ENCODE assay signal across 22 cellular contexts in the genomic region with DNA sequence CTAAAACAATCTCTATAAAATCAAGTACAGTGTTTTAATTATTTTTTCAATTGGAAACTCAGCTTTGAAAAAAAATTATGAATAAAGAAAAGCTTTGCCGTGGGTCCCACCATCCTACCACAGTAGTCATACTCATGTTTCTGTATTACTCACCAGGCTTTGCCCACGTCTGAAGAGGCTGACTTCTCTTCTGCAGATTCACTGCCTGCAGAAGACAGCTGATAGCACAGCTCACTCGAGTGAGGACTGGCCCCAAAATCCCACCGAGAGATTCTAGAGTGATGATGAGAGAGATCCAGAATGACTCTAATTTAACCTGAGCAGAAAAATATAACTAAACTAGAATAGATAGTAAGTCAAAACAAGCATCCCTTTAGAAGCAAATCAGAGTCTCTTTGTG. TPM values are rescaled to one million over a fixed set of nuclear protein-coding genes. Genes with fewer than 3 reads are reported as not detected.
DNase-seq lines count a peak whose midpoint lies in the region; ATAC-seq and TF ChIP-seq lines count a peak whose summit lies in the region.
"Had no signal": no experiment of that assay in that cellular context is flagged by ENCODE, and none has a peak within 500 bp of the region (broad histone marks: within the 10 kb centered on the region; RNA-seq: fewer than 3 reads in every experiment).

No MANE protein-coding gene starts in this region.

- peak overlapping the region; percentile 26; the same call in 1 of the 2 replicates for H3K9ac ChIP-seq in OCI-LY3 (ENCODE audit: low read length)
- H3K9ac ChIP-seq: BLaER1 treated with 17β-estradiol and CSF1 and Interleukin-3, amounts not matched to agents 10 nM and 100 nM; KMS-11 had no signal

- H3K4me1 ChIP-seq in OCI-LY3 (ENCODE audit: low read length) = peaks cover 18% of the 10 kb centered on the region
- H3K4me1 ChIP-seq: breast epithelium, Caco-2, colonic mucosa, esophagus squamous epithelium, sigmoid colon, suprapubic skin had no signal

- peak overlapping the region; percentile 38 for H3K4me3 ChIP-seq in OCI-LY3 (ENCODE audit: low read length)
- H3K4me3 ChIP-seq: BLaER1 treated with 17β-estradiol and CSF1 and Interleukin-3, amounts not matched to agents 10 nM and 100 nM; breast epithelium; colonic mucosa; esophagus squamous epithelium; sigmoid colon; suprapubic skin had no signal

- TF ChIP-seq CTCF in OCI-LY3 (IDR thresholded peaks at IDR 0.05; ENCODE audit: low read depth, low read length) = no peak
- no peak for TF ChIP-seq CTCF in glutamatergic neuron (IDR thresholded peaks at IDR 0.05; ENCODE audit: partially characterized antibody, unreplicated experiment)

- peak overlapping the region; percentile 68 for H3K4me2 ChIP-seq in OCI-LY3 (ENCODE audit: low read length)
- H3K4me2 ChIP-seq: BLaER1 treated with 17β-estradiol and CSF1 and Interleukin-3, amounts not matched to agents 10 nM and 100 nM; KMS-11 had no signal

- H3K9me3 Mint-ChIP-seq in activated CD8-positive, alpha-beta memory T cell treated with anti-CD3 and anti-CD28 coated beads, Interleukin-2, amount 10 ng/mL, durations not matched to agents 7 days and 5 days (ENCODE audit: low read depth) = peaks cover 2% of the 10 kb centered on the region
- H3K9me3 Mint-ChIP-seq in activated naive CD4-positive, alpha-beta T cell treated with anti-CD3 and anti-CD28 coated beads, Interleukin-2, amount 50 U/mL, for 72 hours = no peaks in the 10 kb centered on the region
- H3K9me3 Mint-ChIP-seq in glutamatergic neuron (ENCODE audit: unreplicated experiment) = no peaks in the 10 kb centered on the region

- no peaks in the 10 kb centered on the region for H4K20me1 ChIP-seq in OCI-LY3 (ENCODE audit: insufficient read depth, low read length)
- H4K20me1 ChIP-seq: BLaER1 treated with 17β-estradiol and CSF1 and Interleukin-3, amounts not matched to agents 10 nM and 100 nM had no signal

- H3K4me1 Mint-ChIP-seq in activated CD8-positive, alpha-beta memory T cell treated with anti-CD3 and anti-CD28 coated beads, Interleukin-2, amount 10 ng/mL, durations not matched to agents 7 days and 5 days = peaks cover 2% of the 10 kb centered on the region
- H3K4me1 Mint-ChIP-seq in glutamatergic neuron (ENCODE audit: low read depth, unreplicated experiment) = peaks cover 3% of the 10 kb centered on the region

- no peak overlapping the region for H3K27ac Mint-ChIP-seq in activated CD8-positive, alpha-beta memory T cell treated with anti-CD3 and anti-CD28 coated beads, Interleukin-2, amount 10 ng/mL, durations not matched to agents 7 days and 5 days
- no peak overlapping the region for H3K27ac Mint-ChIP-seq in activated naive CD4-positive, alpha-beta T cell treated with anti-CD3 and anti-CD28 coated beads, Interleukin-2, amount 50 U/mL, for 72 hours
- H3K27ac Mint-ChIP-seq in glutamatergic neuron (ENCODE audit: unreplicated experiment) = no peak overlapping the region
- H3K27ac Mint-ChIP-seq: progenitor cell of endocrine pancreas had no signal

- CTCF ChIA-PET in activated CD8-positive, alpha-beta memory T cell treated with anti-CD3 and anti-CD28 coated beads, Interleukin-2, amount 10 ng/mL, durations not matched to agents 7 days and 5 days (lab: Charles Lee) = no interaction called here

- H3K4me3 Mint-ChIP-seq in activated CD8-positive, alpha-beta memory T cell treated with anti-CD3 and anti-CD28 coated beads, Interleukin-2, amount 10 ng/mL, durations not matched to agents 7 days and 5 days = no peak overlapping the region
- no peak overlapping the region for H3K4me3 Mint-ChIP-seq in glutamatergic neuron (ENCODE audit: unreplicated experiment)

- no peaks in the 10 kb centered on the region for H3K79me2 ChIP-seq in OCI-LY3 (ENCODE audit: low read length)

- H3K36me3 ChIP-seq in OCI-LY3 (replicated peaks; ENCODE audit: low read depth, low read length) = no peaks in the 10 kb centered on the region
- H3K36me3 ChIP-seq: BLaER1 treated with 17β-estradiol and CSF1 and Interleukin-3, amounts not matched to agents 10 nM and 100 nM; breast epithelium; colonic mucosa; esophagus squamous epithelium; sigmoid colon; suprapubic skin had no signal

- H3K27me3 ChIP-seq in OCI-LY3 (ENCODE audit: low read depth, low read length) = no peaks in the 10 kb centered on the region
- H3K27me3 ChIP-seq: BLaER1 treated with 17β-estradiol and CSF1 and Interleukin-3, amounts not matched to agents 10 nM and 100 nM; breast epithelium; colonic mucosa; sigmoid colon had no signal

- no peak overlapping the region for H2AFZ ChIP-seq in OCI-LY3 (ENCODE audit: low read depth, low read length)

- 0 out of 2 replicates have a peak overlapping the region, but pooled peaks have one; percentile 4 for H3K27ac ChIP-seq in OCI-LY3 (ENCODE audit: low read length)
- H3K27ac ChIP-seq: BLaER1 treated with 17β-estradiol and CSF1 and Interleukin-3, amounts not matched to agents 10 nM and 100 nM; breast epithelium; colonic mucosa; esophagus squamous epithelium; KMS-11; sigmoid colon; suprapubic skin had no signal

- peak; percentile 63 for ATAC-seq in activated CD8-positive, alpha-beta memory T cell treated with anti-CD3 and anti-CD28 coated beads, Interleukin-2, amount 10 ng/mL, durations not matched to agents 7 days and 5 days
- ATAC-seq in activated naive CD4-positive, alpha-beta T cell treated with anti-CD3 and anti-CD28 coated beads, Interleukin-2, amount 50 U/mL, for 72 hours = peak; percentile 93 to 98
- ATAC-seq in HG02938 (IDR thresholded peaks at IDR 0.05; ENCODE audit: unreplicated experiment) = no peak

- no peak for DNase-seq in activated CD8-positive, alpha-beta memory T cell treated with anti-CD3 and anti-CD28 coated beads, Interleukin-2, amount 10 ng/mL, durations not matched to agents 7 days and 5 days
- no peak for DNase-seq in activated CD8-positive, alpha-beta memory T cell treated with anti-CD3 and anti-CD28 coated beads, Interleukin-2, amount 50 U/mL, for 48 hours
- DNase-seq in activated naive CD4-positive, alpha-beta T cell treated with anti-CD3 and anti-CD28 coated beads, Interleukin-2, amount 50 U/mL, for 72 hours (ENCODE audit: low spot score in 2 of 2) = peak in 1 of 2 donors; percentile 31
- DNase-seq in stimulated activated CD4-positive, alpha-beta T cell treated with anti-CD3 and anti-CD28 coated beads, TNF-alpha, amount 100 ng/mL, for 24 hours (ENCODE audit: low read depth in 3 of 3) = peak in 2 of 3 experiments; percentile 14 to 35
- DNase-seq in glomerular visceral epithelial cell (ENCODE audit: extremely low spot score) = no peak
- no peak for DNase-seq in glutamatergic neuron
- DNase-seq: ACHN, amniotic stem cell, Caco-2, colonic mucosa, esophagus squamous epithelium, NCI-H1694 treated with DMSO at 0.1 percent for 48 hours, OCI-M1, Right ventricle myocardium superior, sigmoid colon had no signal

- peaks cover 2% of the 10 kb centered on the region for H3K36me3 Mint-ChIP-seq in activated CD8-positive, alpha-beta memory T cell treated with anti-CD3 and anti-CD28 coated beads, Interleukin-2, amount 10 ng/mL, durations not matched to agents 7 days and 5 days
- peaks cover 0 to 6% of the 10 kb centered on the region in 2 donors for H3K36me3 Mint-ChIP-seq in activated naive CD4-positive, alpha-beta T cell treated with anti-CD3 and anti-CD28 coated beads, Interleukin-2, amount 50 U/mL, for 72 hours
- no peaks in the 10 kb centered on the region for H3K36me3 Mint-ChIP-seq in glutamatergic neuron (ENCODE audit: unreplicated experiment)

- peaks cover 36% of the 10 kb centered on the region for H3K27me3 Mint-ChIP-seq in activated CD8-positive, alpha-beta memory T cell treated with anti-CD3 and anti-CD28 coated beads, Interleukin-2, amount 10 ng/mL, durations not matched to agents 7 days and 5 days
- H3K27me3 Mint-ChIP-seq in glutamatergic neuron (ENCODE audit: unreplicated experiment) = peaks cover 2% of the 10 kb centered on the region
- H3K27me3 Mint-ChIP-seq: progenitor cell of endocrine pancreas had no signal

- 0 out of 2 replicates have a peak, but pooled peaks cover 4% of the 10 kb centered on the region for H3K9me3 ChIP-seq in OCI-LY3 (ENCODE audit: insufficient read depth, low read length)
- H3K9me3 ChIP-seq: breast epithelium, Caco-2, colonic mucosa had no signal

RNA-seq across cellular contexts. Expression of gene C2CD4B, which starts 11.9 kb away (rescaled TPM):
- under 1 TPM in 1 of 2 experiments, not detected in 1; 0.23 TPM for total RNA-seq in activated CD8-positive, alpha-beta memory T cell treated with anti-CD3 and anti-CD28 coated beads, Interleukin-2, amount 10 ng/mL, durations not matched to agents 7 days and 5 days
- under 1 TPM in 1 of 2 donors, not detected in 1; 0.16 TPM for total RNA-seq in activated naive CD4-positive, alpha-beta T cell treated with anti-CD3 and anti-CD28 coated beads, Interleukin-2, amount 50 U/mL, for 72 hours
- not detected for total RNA-seq in glutamatergic neuron (ENCODE audit: unreplicated experiment)

Comparison
In these comparisons a context has a peak if more than half of its experiments do, and no peak if none do; other contexts are left out.
1. DNase-seq: peak in stimulated activated CD4-positive, alpha-beta T cell treated with anti-CD3 and anti-CD28 coated beads, TNF-alpha, amount 100 ng/mL, for 24 hours (2 of 3); none in activated CD8-positive, alpha-beta memory T cell treated with anti-CD3 and anti-CD28 coated beads, Interleukin-2, amount 10 ng/mL, durations not matched to agents 7 days and 5 days (single experiment), activated CD8-positive, alpha-beta memory T cell treated with anti-CD3 and anti-CD28 coated beads, Interleukin-2, amount 50 U/mL, for 48 hours (single experiment), glomerular visceral epithelial cell (single experiment) and glutamatergic neuron (single experiment).